Comparison of ENCODE assay signal across 1 cellular context in the genomic region with DNA sequence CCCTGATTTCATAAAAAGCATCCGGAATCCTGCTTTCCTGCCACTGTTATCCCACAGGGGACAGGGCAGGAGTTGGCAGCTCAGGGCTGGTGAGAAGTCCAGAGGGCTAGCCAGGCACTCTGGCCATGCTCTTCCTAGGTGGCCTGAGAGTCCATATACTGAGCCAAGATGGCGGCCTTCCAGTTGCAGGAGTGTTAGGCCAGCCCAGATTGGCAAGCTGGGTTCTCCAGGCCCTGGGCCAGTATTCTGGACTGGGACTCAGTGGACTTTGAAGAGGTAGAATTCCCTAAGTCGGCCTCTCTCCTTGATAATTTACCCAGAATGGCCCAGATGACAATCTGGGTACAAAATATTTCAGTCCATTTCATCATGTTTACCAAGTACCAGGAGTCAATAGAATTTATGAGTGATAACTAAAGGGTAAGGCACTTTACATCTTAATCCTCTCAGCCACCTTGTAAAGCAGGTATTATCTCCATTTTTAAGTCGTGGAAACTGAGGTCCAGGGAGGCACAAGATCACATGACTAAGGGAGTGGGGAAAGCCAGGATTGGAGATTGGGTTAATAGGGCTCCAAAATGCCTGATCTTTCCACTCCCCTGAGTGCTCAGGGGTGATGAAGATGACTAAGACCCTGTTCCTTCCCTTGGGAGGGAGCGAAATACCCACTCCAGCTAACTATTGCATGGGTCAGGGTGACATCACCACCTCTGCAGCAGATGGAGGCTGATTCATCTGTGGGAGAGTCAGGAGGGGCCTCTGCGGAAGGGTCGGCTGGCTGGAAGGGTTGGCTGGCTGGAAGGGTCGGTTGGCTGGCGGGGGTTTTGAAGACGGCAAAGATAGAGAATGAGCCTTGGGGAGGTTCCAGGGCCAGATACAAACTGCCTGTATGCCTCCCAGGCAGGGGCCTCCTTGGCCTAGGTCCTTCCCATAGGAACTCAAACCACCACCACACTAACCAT.
TF ChIP-seq lines count a peak whose summit lies in the region.

No MANE protein-coding gene starts in this region.

TF ChIP-seq in K562, 482 proteins besides CTCF, POLR2A, EP300 and RAD21 (continued from another document and continues in another):
- TF ChIP-seq, protein P1, sequence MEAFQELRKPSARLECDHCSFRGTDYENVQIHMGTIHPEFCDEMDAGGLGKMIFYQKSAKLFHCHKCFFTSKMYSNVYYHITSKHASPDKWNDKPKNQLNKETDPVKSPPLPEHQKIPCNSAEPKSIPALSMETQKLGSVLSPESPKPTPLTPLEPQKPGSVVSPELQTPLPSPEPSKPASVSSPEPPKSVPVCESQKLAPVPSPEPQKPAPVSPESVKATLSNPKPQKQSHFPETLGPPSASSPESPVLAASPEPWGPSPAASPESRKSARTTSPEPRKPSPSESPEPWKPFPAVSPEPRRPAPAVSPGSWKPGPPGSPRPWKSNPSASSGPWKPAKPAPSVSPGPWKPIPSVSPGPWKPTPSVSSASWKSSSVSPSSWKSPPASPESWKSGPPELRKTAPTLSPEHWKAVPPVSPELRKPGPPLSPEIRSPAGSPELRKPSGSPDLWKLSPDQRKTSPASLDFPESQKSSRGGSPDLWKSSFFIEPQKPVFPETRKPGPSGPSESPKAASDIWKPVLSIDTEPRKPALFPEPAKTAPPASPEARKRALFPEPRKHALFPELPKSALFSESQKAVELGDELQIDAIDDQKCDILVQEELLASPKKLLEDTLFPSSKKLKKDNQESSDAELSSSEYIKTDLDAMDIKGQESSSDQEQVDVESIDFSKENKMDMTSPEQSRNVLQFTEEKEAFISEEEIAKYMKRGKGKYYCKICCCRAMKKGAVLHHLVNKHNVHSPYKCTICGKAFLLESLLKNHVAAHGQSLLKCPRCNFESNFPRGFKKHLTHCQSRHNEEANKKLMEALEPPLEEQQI (IDR thresholded peaks at IDR 0.05): no peak
- TF ChIP-seq ZNF24 (IDR thresholded peaks at IDR 0.05) (no peak), YY1 (IDR thresholded peaks at IDR 0.05; ENCODE audit: borderline replicate concordance in 1 of 3, control insufficient read depth in 1 of 3, extremely low read depth in 1 of 3, insufficient read depth in 3 of 3, insufficient read length in 1 of 3, insufficient replicate concordance in 2 of 3, low read depth in 1 of 3, low read length in 2 of 3) (peak in 2 of 3 experiments; percentile 33 to 52), CBX1 (IDR thresholded peaks at IDR 0.05; ENCODE audit: low read depth) (no peak), FOXP1 (CRISPR knock-in tag; IDR thresholded peaks at IDR 0.05) (no peak), ZNF140 (CRISPR knock-in tag; IDR thresholded peaks at IDR 0.05) (no peak), BRD9 (IDR thresholded peaks at IDR 0.05; ENCODE audit: low read depth, partially characterized antibody) (peak; percentile 32), KAT8 (IDR thresholded peaks at IDR 0.05; ENCODE audit: low read depth) (no peak), ZNF384 (IDR thresholded peaks at IDR 0.05; ENCODE audit: low read depth, low read length) (no peak), ZNF717 (CRISPR knock-in tag; IDR thresholded peaks at IDR 0.05) (no peak), SETDB1 (IDR thresholded peaks at IDR 0.05; ENCODE audit: low read length) (no peak), PTBP1 (IDR thresholded peaks at IDR 0.05; ENCODE audit: low read depth, low read length) (no peak), SRSF7 (optimal IDR thresholded peaks at IDR 0.05; ENCODE audit: low read depth, low read length) (no peak), TSC22D4 (tag; IDR thresholded peaks at IDR 0.05) (no peak), RNF2 (IDR thresholded peaks at IDR 0.05) (no peak), FOXA1 (IDR thresholded peaks at IDR 0.05; ENCODE audit: borderline replicate concordance) (no peak), ZNF778 (CRISPR knock-in tag; IDR thresholded peaks at IDR 0.05) (no peak), ATF1 (CRISPR knock-in tag; IDR thresholded peaks at IDR 0.05) (no peak), ATF1 (tag; IDR thresholded peaks at IDR 0.05) (peak; percentile 34), CEBPG (CRISPR knock-in tag; IDR thresholded peaks at IDR 0.05) (peak; percentile 94), CEBPG (tag; conservative IDR thresholded peaks at IDR 0.05 in 1 of 2, IDR thresholded peaks at IDR 0.05 in 1 of 2) (peak; percentile 51 to 97), CREBBP (IDR thresholded peaks at IDR 0.05; ENCODE audit: low read depth, low read length) (no peak), TBL1XR1 (IDR thresholded peaks at IDR 0.05; ENCODE audit: low read length in 2 of 2) (no peak; a peak in 1 of 4 replicates), NR2C2 (CRISPR knock-in tag; IDR thresholded peaks at IDR 0.05) (no peak), NR2C2 (tag; IDR thresholded peaks at IDR 0.05) (peak; percentile 26; the same call in 1 of the 2 replicates), NRF1 (conservative IDR thresholded peaks at IDR 0.05 in 1 of 2, IDR thresholded peaks at IDR 0.05 in 1 of 2) (peak; percentile 32 to 57; a peak in 3 of 4 replicates), NR3C1 (CRISPR knock-in tag; IDR thresholded peaks at IDR 0.05) (no peak), SREBF1 (IDR thresholded peaks at IDR 0.05; ENCODE audit: borderline replicate concordance, low read depth, low read length) (no peak), BCOR (IDR thresholded peaks at IDR 0.05) (no peak), RFX5 (IDR thresholded peaks at IDR 0.05; ENCODE audit: low read depth, low read length) (no peak), MEIS2 (IDR thresholded peaks at IDR 0.05; ENCODE audit: partially characterized antibody) (peak; percentile 69)
- TF ChIP-seq, protein P2, sequence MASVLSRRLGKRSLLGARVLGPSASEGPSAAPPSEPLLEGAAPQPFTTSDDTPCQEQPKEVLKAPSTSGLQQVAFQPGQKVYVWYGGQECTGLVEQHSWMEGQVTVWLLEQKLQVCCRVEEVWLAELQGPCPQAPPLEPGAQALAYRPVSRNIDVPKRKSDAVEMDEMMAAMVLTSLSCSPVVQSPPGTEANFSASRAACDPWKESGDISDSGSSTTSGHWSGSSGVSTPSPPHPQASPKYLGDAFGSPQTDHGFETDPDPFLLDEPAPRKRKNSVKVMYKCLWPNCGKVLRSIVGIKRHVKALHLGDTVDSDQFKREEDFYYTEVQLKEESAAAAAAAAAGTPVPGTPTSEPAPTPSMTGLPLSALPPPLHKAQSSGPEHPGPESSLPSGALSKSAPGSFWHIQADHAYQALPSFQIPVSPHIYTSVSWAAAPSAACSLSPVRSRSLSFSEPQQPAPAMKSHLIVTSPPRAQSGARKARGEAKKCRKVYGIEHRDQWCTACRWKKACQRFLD (CRISPR knock-in tag; IDR thresholded peaks at IDR 0.05): no peak; the same call in 1 of the 2 replicates
- TF ChIP-seq, protein P3, sequence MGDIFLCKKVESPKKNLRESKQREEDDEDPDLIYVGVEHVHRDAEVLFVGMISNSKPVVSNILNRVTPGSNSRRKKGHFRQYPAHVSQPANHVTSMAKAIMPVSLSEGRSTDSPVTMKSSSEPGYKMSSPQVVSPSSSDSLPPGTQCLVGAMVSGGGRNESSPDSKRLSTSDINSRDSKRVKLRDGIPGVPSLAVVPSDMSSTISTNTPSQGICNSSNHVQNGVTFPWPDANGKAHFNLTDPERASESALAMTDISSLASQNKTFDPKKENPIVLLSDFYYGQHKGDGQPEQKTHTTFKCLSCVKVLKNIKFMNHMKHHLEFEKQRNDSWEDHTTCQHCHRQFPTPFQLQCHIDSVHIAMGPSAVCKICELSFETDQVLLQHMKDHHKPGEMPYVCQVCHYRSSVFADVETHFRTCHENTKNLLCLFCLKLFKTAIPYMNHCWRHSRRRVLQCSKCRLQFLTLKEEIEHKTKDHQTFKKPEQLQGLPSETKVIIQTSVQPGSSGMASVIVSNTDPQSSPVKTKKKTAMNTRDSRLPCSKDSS (IDR thresholded peaks at IDR 0.05; ENCODE audit: low read depth, partially characterized antibody): no peak
- TF ChIP-seq, protein P4, sequence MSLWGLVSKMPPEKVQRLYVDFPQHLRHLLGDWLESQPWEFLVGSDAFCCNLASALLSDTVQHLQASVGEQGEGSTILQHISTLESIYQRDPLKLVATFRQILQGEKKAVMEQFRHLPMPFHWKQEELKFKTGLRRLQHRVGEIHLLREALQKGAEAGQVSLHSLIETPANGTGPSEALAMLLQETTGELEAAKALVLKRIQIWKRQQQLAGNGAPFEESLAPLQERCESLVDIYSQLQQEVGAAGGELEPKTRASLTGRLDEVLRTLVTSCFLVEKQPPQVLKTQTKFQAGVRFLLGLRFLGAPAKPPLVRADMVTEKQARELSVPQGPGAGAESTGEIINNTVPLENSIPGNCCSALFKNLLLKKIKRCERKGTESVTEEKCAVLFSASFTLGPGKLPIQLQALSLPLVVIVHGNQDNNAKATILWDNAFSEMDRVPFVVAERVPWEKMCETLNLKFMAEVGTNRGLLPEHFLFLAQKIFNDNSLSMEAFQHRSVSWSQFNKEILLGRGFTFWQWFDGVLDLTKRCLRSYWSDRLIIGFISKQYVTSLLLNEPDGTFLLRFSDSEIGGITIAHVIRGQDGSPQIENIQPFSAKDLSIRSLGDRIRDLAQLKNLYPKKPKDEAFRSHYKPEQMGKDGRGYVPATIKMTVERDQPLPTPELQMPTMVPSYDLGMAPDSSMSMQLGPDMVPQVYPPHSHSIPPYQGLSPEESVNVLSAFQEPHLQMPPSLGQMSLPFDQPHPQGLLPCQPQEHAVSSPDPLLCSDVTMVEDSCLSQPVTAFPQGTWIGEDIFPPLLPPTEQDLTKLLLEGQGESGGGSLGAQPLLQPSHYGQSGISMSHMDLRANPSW (CRISPR knock-in tag; IDR thresholded peaks at IDR 0.05): no peak
- TF ChIP-seq, protein P5, sequence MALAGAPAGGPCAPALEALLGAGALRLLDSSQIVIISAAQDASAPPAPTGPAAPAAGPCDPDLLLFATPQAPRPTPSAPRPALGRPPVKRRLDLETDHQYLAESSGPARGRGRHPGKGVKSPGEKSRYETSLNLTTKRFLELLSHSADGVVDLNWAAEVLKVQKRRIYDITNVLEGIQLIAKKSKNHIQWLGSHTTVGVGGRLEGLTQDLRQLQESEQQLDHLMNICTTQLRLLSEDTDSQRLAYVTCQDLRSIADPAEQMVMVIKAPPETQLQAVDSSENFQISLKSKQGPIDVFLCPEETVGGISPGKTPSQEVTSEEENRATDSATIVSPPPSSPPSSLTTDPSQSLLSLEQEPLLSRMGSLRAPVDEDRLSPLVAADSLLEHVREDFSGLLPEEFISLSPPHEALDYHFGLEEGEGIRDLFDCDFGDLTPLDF (CRISPR knock-in tag; IDR thresholded peaks at IDR 0.05): no peak
- TF ChIP-seq, protein P6, sequence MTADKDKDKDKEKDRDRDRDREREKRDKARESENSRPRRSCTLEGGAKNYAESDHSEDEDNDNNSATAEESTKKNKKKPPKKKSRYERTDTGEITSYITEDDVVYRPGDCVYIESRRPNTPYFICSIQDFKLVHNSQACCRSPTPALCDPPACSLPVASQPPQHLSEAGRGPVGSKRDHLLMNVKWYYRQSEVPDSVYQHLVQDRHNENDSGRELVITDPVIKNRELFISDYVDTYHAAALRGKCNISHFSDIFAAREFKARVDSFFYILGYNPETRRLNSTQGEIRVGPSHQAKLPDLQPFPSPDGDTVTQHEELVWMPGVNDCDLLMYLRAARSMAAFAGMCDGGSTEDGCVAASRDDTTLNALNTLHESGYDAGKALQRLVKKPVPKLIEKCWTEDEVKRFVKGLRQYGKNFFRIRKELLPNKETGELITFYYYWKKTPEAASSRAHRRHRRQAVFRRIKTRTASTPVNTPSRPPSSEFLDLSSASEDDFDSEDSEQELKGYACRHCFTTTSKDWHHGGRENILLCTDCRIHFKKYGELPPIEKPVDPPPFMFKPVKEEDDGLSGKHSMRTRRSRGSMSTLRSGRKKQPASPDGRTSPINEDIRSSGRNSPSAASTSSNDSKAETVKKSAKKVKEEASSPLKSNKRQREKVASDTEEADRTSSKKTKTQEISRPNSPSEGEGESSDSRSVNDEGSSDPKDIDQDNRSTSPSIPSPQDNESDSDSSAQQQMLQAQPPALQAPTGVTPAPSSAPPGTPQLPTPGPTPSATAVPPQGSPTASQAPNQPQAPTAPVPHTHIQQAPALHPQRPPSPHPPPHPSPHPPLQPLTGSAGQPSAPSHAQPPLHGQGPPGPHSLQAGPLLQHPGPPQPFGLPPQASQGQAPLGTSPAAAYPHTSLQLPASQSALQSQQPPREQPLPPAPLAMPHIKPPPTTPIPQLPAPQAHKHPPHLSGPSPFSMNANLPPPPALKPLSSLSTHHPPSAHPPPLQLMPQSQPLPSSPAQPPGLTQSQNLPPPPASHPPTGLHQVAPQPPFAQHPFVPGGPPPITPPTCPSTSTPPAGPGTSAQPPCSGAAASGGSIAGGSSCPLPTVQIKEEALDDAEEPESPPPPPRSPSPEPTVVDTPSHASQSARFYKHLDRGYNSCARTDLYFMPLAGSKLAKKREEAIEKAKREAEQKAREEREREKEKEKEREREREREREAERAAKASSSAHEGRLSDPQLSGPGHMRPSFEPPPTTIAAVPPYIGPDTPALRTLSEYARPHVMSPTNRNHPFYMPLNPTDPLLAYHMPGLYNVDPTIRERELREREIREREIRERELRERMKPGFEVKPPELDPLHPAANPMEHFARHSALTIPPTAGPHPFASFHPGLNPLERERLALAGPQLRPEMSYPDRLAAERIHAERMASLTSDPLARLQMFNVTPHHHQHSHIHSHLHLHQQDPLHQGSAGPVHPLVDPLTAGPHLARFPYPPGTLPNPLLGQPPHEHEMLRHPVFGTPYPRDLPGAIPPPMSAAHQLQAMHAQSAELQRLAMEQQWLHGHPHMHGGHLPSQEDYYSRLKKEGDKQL (CRISPR knock-in tag; IDR thresholded peaks at IDR 0.05; ENCODE audit: borderline replicate concordance): no peak
- TF ChIP-seq, protein P7, sequence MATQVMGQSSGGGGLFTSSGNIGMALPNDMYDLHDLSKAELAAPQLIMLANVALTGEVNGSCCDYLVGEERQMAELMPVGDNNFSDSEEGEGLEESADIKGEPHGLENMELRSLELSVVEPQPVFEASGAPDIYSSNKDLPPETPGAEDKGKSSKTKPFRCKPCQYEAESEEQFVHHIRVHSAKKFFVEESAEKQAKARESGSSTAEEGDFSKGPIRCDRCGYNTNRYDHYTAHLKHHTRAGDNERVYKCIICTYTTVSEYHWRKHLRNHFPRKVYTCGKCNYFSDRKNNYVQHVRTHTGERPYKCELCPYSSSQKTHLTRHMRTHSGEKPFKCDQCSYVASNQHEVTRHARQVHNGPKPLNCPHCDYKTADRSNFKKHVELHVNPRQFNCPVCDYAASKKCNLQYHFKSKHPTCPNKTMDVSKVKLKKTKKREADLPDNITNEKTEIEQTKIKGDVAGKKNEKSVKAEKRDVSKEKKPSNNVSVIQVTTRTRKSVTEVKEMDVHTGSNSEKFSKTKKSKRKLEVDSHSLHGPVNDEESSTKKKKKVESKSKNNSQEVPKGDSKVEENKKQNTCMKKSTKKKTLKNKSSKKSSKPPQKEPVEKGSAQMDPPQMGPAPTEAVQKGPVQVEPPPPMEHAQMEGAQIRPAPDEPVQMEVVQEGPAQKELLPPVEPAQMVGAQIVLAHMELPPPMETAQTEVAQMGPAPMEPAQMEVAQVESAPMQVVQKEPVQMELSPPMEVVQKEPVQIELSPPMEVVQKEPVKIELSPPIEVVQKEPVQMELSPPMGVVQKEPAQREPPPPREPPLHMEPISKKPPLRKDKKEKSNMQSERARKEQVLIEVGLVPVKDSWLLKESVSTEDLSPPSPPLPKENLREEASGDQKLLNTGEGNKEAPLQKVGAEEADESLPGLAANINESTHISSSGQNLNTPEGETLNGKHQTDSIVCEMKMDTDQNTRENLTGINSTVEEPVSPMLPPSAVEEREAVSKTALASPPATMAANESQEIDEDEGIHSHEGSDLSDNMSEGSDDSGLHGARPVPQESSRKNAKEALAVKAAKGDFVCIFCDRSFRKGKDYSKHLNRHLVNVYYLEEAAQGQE (CRISPR knock-in tag; IDR thresholded peaks at IDR 0.05; ENCODE audit: low read depth): no peak
- TF ChIP-seq, protein P8, sequence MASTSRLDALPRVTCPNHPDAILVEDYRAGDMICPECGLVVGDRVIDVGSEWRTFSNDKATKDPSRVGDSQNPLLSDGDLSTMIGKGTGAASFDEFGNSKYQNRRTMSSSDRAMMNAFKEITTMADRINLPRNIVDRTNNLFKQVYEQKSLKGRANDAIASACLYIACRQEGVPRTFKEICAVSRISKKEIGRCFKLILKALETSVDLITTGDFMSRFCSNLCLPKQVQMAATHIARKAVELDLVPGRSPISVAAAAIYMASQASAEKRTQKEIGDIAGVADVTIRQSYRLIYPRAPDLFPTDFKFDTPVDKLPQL (IDR thresholded peaks at IDR 0.05; ENCODE audit: extremely low read depth, insufficient read length): no peak
